Comparison of ENCODE assay signal across 17 cellular contexts in the genomic region with DNA sequence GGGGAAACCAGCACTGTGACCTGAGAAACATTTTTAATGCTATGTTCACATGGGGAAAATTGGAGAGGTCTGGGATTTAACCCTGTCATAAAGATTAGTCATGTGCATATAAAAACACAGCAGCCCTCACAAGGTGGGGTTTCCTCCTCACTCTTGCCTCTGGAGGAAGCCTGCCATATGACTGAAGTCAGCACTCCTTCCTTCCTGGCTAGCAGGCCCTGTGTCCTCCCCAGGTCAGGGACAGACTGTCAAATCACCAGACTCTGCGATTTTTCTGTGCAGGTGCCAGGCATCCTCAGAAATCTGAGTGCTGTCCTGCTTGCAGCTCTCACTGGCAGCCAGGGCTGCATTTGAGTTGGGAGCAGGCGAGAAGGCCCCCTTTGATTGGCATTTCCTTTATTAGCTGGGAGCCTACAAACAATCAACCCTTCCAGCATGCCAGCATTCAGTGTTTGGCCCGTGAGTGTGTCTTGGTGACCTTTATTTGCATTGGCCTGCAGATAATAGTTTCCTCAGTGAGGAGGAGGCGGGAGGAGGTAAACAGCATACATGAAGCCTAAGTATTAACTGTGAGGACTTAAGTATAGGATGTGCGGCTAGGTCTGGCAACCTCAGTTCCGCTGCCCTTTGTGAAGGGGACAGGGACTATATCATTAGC.
DNase-seq lines count a peak whose midpoint lies in the region; ATAC-seq, FAIRE-seq and TF ChIP-seq lines count a peak whose summit lies in the region.
"Had no signal": no experiment of that assay in that cellular context is flagged by ENCODE, and none has a peak within 500 bp of the region (broad histone marks: within the 10 kb centered on the region; RNA-seq: fewer than 3 reads in every experiment).

No MANE protein-coding gene starts in this region.

- 34% methylated on average over 6 of the region's 6 CpGs for WGBS in K562 (ENCODE audit: insufficient coverage, low coverage, missing lambda C conversion rate)

- H3K9ac ChIP-seq in K562 (ENCODE audit: insufficient read depth in 1 of 2, low read depth in 2 of 2, low read length in 2 of 2): no peak overlapping the region

- H3K79me2 ChIP-seq in K562 (ENCODE audit: control insufficient read depth, insufficient read depth, low read length): no peaks in the 10 kb centered on the region

- ATAC-seq in K562 (peak; percentile 26), sciatic nerve (peak; percentile 26), GM18498 (IDR thresholded peaks at IDR 0.05; ENCODE audit: unreplicated experiment) (no peak)
- ATAC-seq: activated CD8-positive, alpha-beta T cell treated with anti-CD3 and anti-CD28 coated beads, Interleukin-2, amount 10 ng/mL, durations not matched to agents 7 days and 5 days; gastrocnemius medialis; naive thymus-derived CD8-positive, alpha-beta T cell had no signal

- DNase-seq in NCI-H146 (lab: John Stamatoyannopoulos, UW): peak; percentile 34
- no peak for DNase-seq in NCI-H146 treated with DMSO at 0.1 percent for 48 hours (lab: John Stamatoyannopoulos, UW; ENCODE audit: unreplicated experiment)
- DNase-seq in K562 (ENCODE audit: extremely low read depth in 1 of 4, low spot score in 3 of 4): no peak
- peak; percentile 11 for DNase-seq in kidney glomerular epithelial cell (lab: John Stamatoyannopoulos, UW)
- DNase-seq in sciatic nerve (ENCODE audit: low spot score): no peak
- no peak for DNase-seq in activated naive CD4-positive, alpha-beta T cell treated with anti-CD3 and anti-CD28 coated beads for 36 hours
- DNase-seq in NCI-H1436 treated with DMSO at 0.1 percent for 48 hours (lab: John Stamatoyannopoulos, UW): no peak
- DNase-seq: activated CD8-positive, alpha-beta T cell treated with anti-CD3 and anti-CD28 coated beads, Interleukin-2, amount 10 ng/mL, durations not matched to agents 7 days and 5 days; activated effector memory CD4-positive, alpha-beta T cell treated with anti-CD3 and anti-CD28 coated beads, Interleukin-2, amount 50 U/mL, for 16 hours; CD4-positive, alpha-beta memory T cell; effector memory CD4-positive, alpha-beta T cell; gastrocnemius medialis; naive thymus-derived CD8-positive, alpha-beta T cell; NCI-H187 had no signal

- H3K4me1 ChIP-seq in K562 (replicated peaks in 1 of 2; ENCODE audit: control insufficient read depth in 2 of 2, insufficient read depth in 2 of 2, low read length in 2 of 2): peaks cover 12 to 23% of the 10 kb centered on the region in 2 experiments; a peak in 4 of 5 replicates

- FAIRE-seq in K562 (lab: Jason Lieb, UNC): no peak
- FAIRE-seq: A204.1, keratinocyte had no signal

- intact Hi-C loops in K562 (cut with micrococcal nuclease) (no loop called here), sciatic nerve (cut with DNase I) (no loop called here)
- intact Hi-C loops in activated naive CD4-positive, alpha-beta T cell treated with anti-CD3 and anti-CD28 coated beads for 36 hours (cut with micrococcal nuclease): no loop called here

- no peaks in the 10 kb centered on the region for H3K9me1 ChIP-seq in K562 (ENCODE audit: control insufficient read depth, insufficient read depth, low read length)

- H3K4me1 Mint-ChIP-seq in activated naive CD4-positive, alpha-beta T cell treated with anti-CD3 and anti-CD28 coated beads for 36 hours (ENCODE audit: low read depth): no peaks in the 10 kb centered on the region
- H3K4me1 Mint-ChIP-seq: CD4-positive, alpha-beta memory T cell had no signal

- POLR2A ChIA-PET in K562 (lab: Yijun Ruan, JAX): no interaction called here

- H3K36me3 ChIP-seq in K562 (ENCODE audit: control insufficient read depth, insufficient read depth, low read length): no peaks in the 10 kb centered on the region
- H3K36me3 ChIP-seq: gastrocnemius medialis had no signal

- H3K36me3 Mint-ChIP-seq in activated naive CD4-positive, alpha-beta T cell treated with anti-CD3 and anti-CD28 coated beads for 36 hours (ENCODE audit: low read depth): no peaks in the 10 kb centered on the region
- H3K36me3 Mint-ChIP-seq: CD4-positive, alpha-beta memory T cell had no signal

- in situ Hi-C loops in K562 (cut with MboI): no loop called here

- no peak overlapping the region for H3K4me3 Mint-ChIP-seq in activated naive CD4-positive, alpha-beta T cell treated with anti-CD3 and anti-CD28 coated beads for 36 hours
- H3K4me3 Mint-ChIP-seq: activated CD8-positive, alpha-beta T cell treated with anti-CD3 and anti-CD28 coated beads, Interleukin-2, amount 10 ng/mL, durations not matched to agents 7 days and 5 days; CD4-positive, alpha-beta memory T cell; naive thymus-derived CD8-positive, alpha-beta T cell had no signal

- BruUV-seq in K562 (replicated peaks; lab: Mats Ljungman, UMichigan): no TSS peak

- no peaks in the 10 kb centered on the region for H4K20me1 ChIP-seq in K562 (replicated peaks; ENCODE audit: control insufficient read depth, insufficient read depth, low read length)

- H3K27me3 ChIP-seq in K562 (ENCODE audit: control insufficient read depth in 2 of 2, insufficient read depth in 2 of 2, low read length in 2 of 2): no peaks in the 10 kb centered on the region
- H3K27me3 ChIP-seq: gastrocnemius medialis had no signal

- H3K9me3 ChIP-seq in K562 (replicated peaks; ENCODE audit: control insufficient read depth, insufficient read depth, low read depth, low read length): no peaks in the 10 kb centered on the region
- H3K9me3 ChIP-seq: gastrocnemius medialis had no signal

- H3K9me3 Mint-ChIP-seq in activated naive CD4-positive, alpha-beta T cell treated with anti-CD3 and anti-CD28 coated beads for 36 hours: no peaks in the 10 kb centered on the region
- H3K9me3 Mint-ChIP-seq: CD4-positive, alpha-beta memory T cell; naive thymus-derived CD8-positive, alpha-beta T cell had no signal

- H3K4me2 ChIP-seq in K562 (ENCODE audit: insufficient read depth, low read length): peak overlapping the region; percentile 69; the same call in 1 of the 2 replicates

- no peak overlapping the region for H3K27ac ChIP-seq in K562 (ENCODE audit: extremely low read depth, low read depth, low read length)

- H3K4me3 ChIP-seq in K562: no peak overlapping the region
- H3K4me3 ChIP-seq: gastrocnemius medialis had no signal

- TF ChIP-seq POLR2A in K562 (conservative IDR thresholded peaks at IDR 0.05): no peak

- TF ChIP-seq EP300 in K562 (IDR thresholded peaks at IDR 0.05; ENCODE audit: low read length): no peak

- no peak for TF ChIP-seq RAD21 in K562 (CRISPR knock-in tag; conservative IDR thresholded peaks at IDR 0.05 in 1 of 2, IDR thresholded peaks at IDR 0.05 in 1 of 2)

- H3K27ac Mint-ChIP-seq in activated naive CD4-positive, alpha-beta T cell treated with anti-CD3 and anti-CD28 coated beads for 36 hours: no peak overlapping the region
- H3K27ac Mint-ChIP-seq: activated CD8-positive, alpha-beta T cell treated with anti-CD3 and anti-CD28 coated beads, Interleukin-2, amount 10 ng/mL, durations not matched to agents 7 days and 5 days; CD4-positive, alpha-beta memory T cell; naive thymus-derived CD8-positive, alpha-beta T cell had no signal

- TF ChIP-seq CTCF in K562 (IDR thresholded peaks at IDR 0.05 in 2 of 3, conservative IDR thresholded peaks at IDR 0.05 in 1 of 3; ENCODE audit: insufficient read depth in 2 of 3, low read depth in 1 of 3, low read length in 3 of 3): no peak

- CTCF ChIA-PET in K562 (lab: Yijun Ruan, JAX; ENCODE audit: low intra/inter-chr PET ratio): no interaction called here
- CTCF ChIA-PET in activated naive CD4-positive, alpha-beta T cell treated with anti-CD3 and anti-CD28 coated beads for 36 hours (lab: Charles Lee): no interaction called here

- H2AFZ ChIP-seq in K562 (ENCODE audit: low read depth, low read length): peak overlapping the region; percentile 81

- peaks cover 3% of the 10 kb centered on the region for H3K27me3 Mint-ChIP-seq in activated naive CD4-positive, alpha-beta T cell treated with anti-CD3 and anti-CD28 coated beads for 36 hours (ENCODE audit: low read depth)

TF ChIP-seq in K562, 482 proteins besides CTCF, POLR2A, EP300 and RAD21:
- TF ChIP-seq TAF15 (IDR thresholded peaks at IDR 0.05; ENCODE audit: low read depth, low read length) (no peak), SRSF7 (optimal IDR thresholded peaks at IDR 0.05; ENCODE audit: low read depth, low read length) (no peak), ZNF24 (IDR thresholded peaks at IDR 0.05) (no peak), ZNF224 (CRISPR knock-in tag; IDR thresholded peaks at IDR 0.05) (no peak), POLR3A (IDR thresholded peaks at IDR 0.05; ENCODE audit: borderline replicate concordance, extremely low read depth, insufficient read depth, insufficient read length) (no peak), KDM4B (IDR thresholded peaks at IDR 0.05; ENCODE audit: borderline replicate concordance in 2 of 2, low read depth in 1 of 2) (no peak), ARID1B (IDR thresholded peaks at IDR 0.05) (no peak)

Comparison
In these comparisons a context has a peak if more than half of its experiments do, and no peak if none do; other contexts are left out.
1. DNase-seq: peak in NCI-H146 (single experiment) and kidney glomerular epithelial cell (single experiment); none in NCI-H146 treated with DMSO at 0.1 percent for 48 hours (single experiment), K562 (0 of 4), sciatic nerve (single experiment), activated naive CD4-positive, alpha-beta T cell treated with anti-CD3 and anti-CD28 coated beads for 36 hours (single experiment) and NCI-H1436 treated with DMSO at 0.1 percent for 48 hours (single experiment).